8 cellular contexts compared by ENCODE assay signal in genomic region chr4:37453361-37454262, GRCh38.
DNase-seq lines count a peak whose midpoint lies in the region; ATAC-seq and TF ChIP-seq lines count a peak whose summit lies in the region.

No MANE protein-coding gene starts in this region.

- H3K27me3 ChIP-seq in MG63 = peaks cover 8% of the 10 kb centered on the region
- H3K27me3 ChIP-seq in liver (ENCODE audit: control insufficient read depth in 4 of 4, insufficient read depth in 4 of 4, low read length in 3 of 4) = no peaks in the 10 kb centered on the region

- no peak for TF ChIP-seq RAD21 in liver (IDR thresholded peaks at IDR 0.05)

- TF ChIP-seq CTCF in liver (IDR thresholded peaks at IDR 0.05; ENCODE audit: low read depth, low read length, missing input control) = no peak

- no peaks in the 10 kb centered on the region for H3K36me3 ChIP-seq in MG63
- H3K36me3 ChIP-seq in liver (ENCODE audit: control insufficient read depth in 4 of 4, insufficient read depth in 3 of 4, low read depth in 1 of 4, low read length in 3 of 4) = no peaks in the 10 kb centered on the region

- DNase-seq in Daoy (ENCODE audit: low read depth) = peak; percentile 81
- peak; percentile 17 for DNase-seq in MG63
- DNase-seq in activated CD4-positive, alpha-beta T cell treated with anti-CD3 and anti-CD28 coated beads for 48 hours = peak; percentile 64
- DNase-seq in cortex of kidney (lab: John Stamatoyannopoulos, UW) = peak; percentile 41
- peak; percentile 28 for DNase-seq in stimulated activated CD4-positive, alpha-beta T cell treated with anti-CD3 and anti-CD28 coated beads, Interleukin-2, amount 100 ng/mL, for 4 hours (ENCODE audit: low read depth)
- no peak for DNase-seq in HCEC 1CT

- peak overlapping the region; percentile 61 to 78 for H3K9ac ChIP-seq in liver (ENCODE audit: low read depth in 1 of 2, low read length in 2 of 2)

- H3K4me3 ChIP-seq in MG63 (peak overlapping the region; percentile 32), liver (ENCODE audit: low read depth in 1 of 3, low read length in 3 of 3) (peak overlapping the region; percentile 80 to 85 (median 83))

- peak overlapping the region; percentile 59 to 63 for H3K27ac ChIP-seq in liver (ENCODE audit: low read depth in 1 of 2, low read length in 2 of 2)

- peaks cover 0 to 40% (median 10%) of the 10 kb centered on the region in 4 donors for H3K4me1 ChIP-seq in liver (ENCODE audit: control insufficient read depth in 4 of 4, insufficient read depth in 4 of 4, low read length in 3 of 4)

- 2% methylated on average over 76 of the region's 76 CpGs for WGBS in liver

- H3K9me3 ChIP-seq in MG63 (no peaks in the 10 kb centered on the region), liver (ENCODE audit: control insufficient read depth in 4 of 4, low read length in 3 of 4) (no peaks in the 10 kb centered on the region)

- peak; percentile 61 for ATAC-seq in GM21786 (IDR thresholded peaks at IDR 0.05; ENCODE audit: unreplicated experiment)

TF ChIP-seq in liver, 16 proteins besides CTCF, POLR2A, EP300 and RAD21:
- TF ChIP-seq RXRA (IDR thresholded peaks at IDR 0.05) (peak; percentile 3 to 41), FOXA2 (IDR thresholded peaks at IDR 0.05) (no peak)
